9 cellular contexts compared by ENCODE assay signal in genomic region chr2:197306024-197306690, GRCh38. TPM values are rescaled to one million over a fixed set of nuclear protein-coding genes. Genes with fewer than 3 reads are reported as not detected.
DNase-seq lines count a peak whose midpoint lies in the region; ATAC-seq and TF ChIP-seq lines count a peak whose summit lies in the region.
"Had no signal": no experiment of that assay in that cellular context is flagged by ENCODE, and none has a peak within 500 bp of the region (broad histone marks: within the 10 kb centered on the region; RNA-seq: fewer than 3 reads in every experiment).

No MANE protein-coding gene starts in this region.

- CTCF ChIA-PET in OCI-LY7 (lab: Charles Lee; ENCODE audit: unreplicated experiment), result interaction anchor here (0.6 to 1.2 kb wide), 2 partner anchors 96 to 210 kb away, joined by 3 read pairs; partner anchors contain the start of gene MOB4

- H3K27ac ChIP-seq in OCI-LY7 (ENCODE audit: low read depth, low read length, poor library complexity, severe bottlenecking) (peak overlapping the region; percentile 83), esophagus (ENCODE audit: low read depth in 2 of 2, low read length in 1 of 2) (peak overlapping the region; percentile 18 to 52)
- H3K27ac ChIP-seq: PC-9 had no signal

- DNase-seq in T-helper 2 cell treated with Interferon-gamma antibody and Interleukin-4, amounts not matched to agents 5 μg/mL and 100 μg/mL, for 36 hours (ENCODE audit: low spot score), result no peak
- no peak for DNase-seq in T-helper 2 cell
- DNase-seq in OCI-LY7 (ENCODE audit: low spot score), result peak; percentile 63
- no peak for DNase-seq in stimulated activated naive CD8-positive, alpha-beta T cell treated with anti-CD3 and anti-CD28 coated beads, Interleukin-15, amount 100 ng/mL, for 72 hours
- DNase-seq in NCI-H1417 (lab: John Stamatoyannopoulos, UW), result no peak

- TF ChIP-seq CTCF in OCI-LY7 (conservative IDR thresholded peaks at IDR 0.05; ENCODE audit: low read length), result no peak

- peak overlapping the region; percentile 84 for H3K4me2 ChIP-seq in OCI-LY7 (ENCODE audit: low read length)
- H3K4me2 ChIP-seq: PC-9 had no signal

- H3K27ac Mint-ChIP-seq in T-helper 2 cell treated with Interferon-gamma antibody and Interleukin-4, amounts not matched to agents 5 μg/mL and 100 μg/mL, for 36 hours, result peak overlapping the region; percentile 96
- H3K27ac Mint-ChIP-seq in stimulated activated naive CD8-positive, alpha-beta T cell treated with anti-CD3 and anti-CD28 coated beads, Interleukin-15, amount 100 ng/mL, for 72 hours, result peak overlapping the region; percentile 83 to 89

- no peaks in the 10 kb centered on the region for H3K27me3 Mint-ChIP-seq in T-helper 2 cell treated with Interferon-gamma antibody and Interleukin-4, amounts not matched to agents 5 μg/mL and 100 μg/mL, for 36 hours (ENCODE audit: low read depth)
- H3K27me3 Mint-ChIP-seq in stimulated activated naive CD8-positive, alpha-beta T cell treated with anti-CD3 and anti-CD28 coated beads, Interleukin-15, amount 100 ng/mL, for 72 hours, result no peaks in the 10 kb centered on the region

- H3K4me1 ChIP-seq in OCI-LY7 (ENCODE audit: insufficient read depth, low read length, poor library complexity, severe bottlenecking), result peaks cover 81% of the 10 kb centered on the region
- no peaks in the 10 kb centered on the region for H3K4me1 ChIP-seq in esophagus (ENCODE audit: control insufficient read depth in 2 of 2, insufficient read depth in 2 of 2, low read length in 1 of 2)

- H4K20me1 ChIP-seq in OCI-LY7 (ENCODE audit: insufficient read depth, low read length), result no peaks in the 10 kb centered on the region

- H3K4me3 Mint-ChIP-seq in T-helper 2 cell treated with Interferon-gamma antibody and Interleukin-4, amounts not matched to agents 5 μg/mL and 100 μg/mL, for 36 hours, result peak overlapping the region; percentile 91
- H3K4me3 Mint-ChIP-seq in stimulated activated naive CD8-positive, alpha-beta T cell treated with anti-CD3 and anti-CD28 coated beads, Interleukin-15, amount 100 ng/mL, for 72 hours, result peak overlapping the region; percentile 77 to 80

- 66% methylated on average over 5 of the region's 5 CpGs for WGBS in esophagus, 2 donors

- intact Hi-C loops in OCI-LY7 (cut with micrococcal nuclease; ENCODE audit: unreplicated experiment), result loop anchor here (5.0 kb wide), 2 partner anchors 174 to 211 kb away; partner anchors contain the start of gene MOB4

- H2AFZ ChIP-seq in OCI-LY7 (ENCODE audit: low read length), result no peak overlapping the region
- H2AFZ ChIP-seq: PC-9 had no signal

- H3K4me1 Mint-ChIP-seq in T-helper 2 cell treated with Interferon-gamma antibody and Interleukin-4, amounts not matched to agents 5 μg/mL and 100 μg/mL, for 36 hours (ENCODE audit: low read depth), result peaks cover 65% of the 10 kb centered on the region
- H3K4me1 Mint-ChIP-seq in stimulated activated naive CD8-positive, alpha-beta T cell treated with anti-CD3 and anti-CD28 coated beads, Interleukin-15, amount 100 ng/mL, for 72 hours, result peaks cover 66% of the 10 kb centered on the region

- ATAC-seq in stimulated activated naive CD8-positive, alpha-beta T cell treated with anti-CD3 and anti-CD28 coated beads, Interleukin-15, amount 100 ng/mL, for 72 hours, result no peak
- ATAC-seq in esophagus mucosa (no peak), HG03565 (IDR thresholded peaks at IDR 0.05; ENCODE audit: unreplicated experiment) (no peak)

- no peaks in the 10 kb centered on the region for H3K9me3 Mint-ChIP-seq in T-helper 2 cell treated with Interferon-gamma antibody and Interleukin-4, amounts not matched to agents 5 μg/mL and 100 μg/mL, for 36 hours
- H3K9me3 Mint-ChIP-seq in stimulated activated naive CD8-positive, alpha-beta T cell treated with anti-CD3 and anti-CD28 coated beads, Interleukin-15, amount 100 ng/mL, for 72 hours, result no peaks in the 10 kb centered on the region

- H3K9me3 ChIP-seq in OCI-LY7 (ENCODE audit: low read length) (no peaks in the 10 kb centered on the region), esophagus (ENCODE audit: control insufficient read depth in 2 of 2, insufficient read depth in 1 of 2, low read depth in 1 of 2, low read length in 1 of 2) (no peaks in the 10 kb centered on the region)

- H3K36me3 Mint-ChIP-seq in T-helper 2 cell treated with Interferon-gamma antibody and Interleukin-4, amounts not matched to agents 5 μg/mL and 100 μg/mL, for 36 hours (ENCODE audit: low read depth), result peaks cover 49% of the 10 kb centered on the region

- POLR2A ChIA-PET in OCI-LY7 (lab: Charles Lee), result interaction anchor here (0.8 to 8.5 kb wide), 24 partner anchors 11 to 154 kb away, joined by 3 to 128 read pairs (median 4); no protein-coding TSS in a partner anchor

- no peaks in the 10 kb centered on the region for H3K27me3 ChIP-seq in esophagus (ENCODE audit: control insufficient read depth in 1 of 2, insufficient read depth in 2 of 2, low read length in 2 of 2)

- no TSS peak for BruUV-seq in OCI-LY7 (replicated peaks; lab: Mats Ljungman, UMichigan)

- peaks cover 7% of the 10 kb centered on the region for H3K36me3 ChIP-seq in OCI-LY7 (ENCODE audit: insufficient read depth, low read length)
- H3K36me3 ChIP-seq in esophagus (ENCODE audit: control insufficient read depth in 2 of 2, insufficient read depth in 2 of 2, low read length in 1 of 2), result no peaks in the 10 kb centered on the region

- no peaks in the 10 kb centered on the region for H3K9me2 ChIP-seq in OCI-LY7 (ENCODE audit: insufficient read depth, low read length)

- H3K4me3 ChIP-seq in OCI-LY7 (ENCODE audit: low read depth, low read length, poor library complexity, severe bottlenecking) (peak overlapping the region; percentile 92), esophagus (ENCODE audit: low read depth in 1 of 2, low read length in 2 of 2) (no peak overlapping the region)
- H3K4me3 ChIP-seq: PC-9 had no signal

- H3K79me2 ChIP-seq in OCI-LY7 (ENCODE audit: insufficient read depth, low read depth, low read length), result peaks cover 88% of the 10 kb centered on the region

RNA-seq across cellular contexts. Expression of gene ANKRD44, which starts 4.4 kb away (rescaled TPM):
- total RNA-seq in OCI-LY7 (2014; rRNA removed; shearing (Covaris generic)), result 70.3 and 73.7 TPM in 2 replicates
- total RNA-seq in OCI-LY7 (2022), result 69.4 and 86.6 TPM in 2 replicates
- polyA plus RNA-seq in esophagus, result 1 to 10 TPM; 1.1 to 1.5 TPM
- total RNA-seq in esophagus mucosa, result 6.8 TPM
